17 cellular contexts compared by ENCODE assay signal in genomic region chr12:25502071-25502555, GRCh38. TPM values are rescaled to one million over a fixed set of nuclear protein-coding genes. Genes with fewer than 3 reads are reported as not detected.
DNase-seq lines count a peak whose midpoint lies in the region; ATAC-seq and TF ChIP-seq lines count a peak whose summit lies in the region.
"Had no signal": no experiment of that assay in that cellular context is flagged by ENCODE, and none has a peak within 500 bp of the region (broad histone marks: within the 10 kb centered on the region; RNA-seq: fewer than 3 reads in every experiment).

No MANE protein-coding gene starts in this region.

- peaks cover 12% of the 10 kb centered on the region for H3K27me3 Mint-ChIP-seq in activated T-helper 2 cell treated with anti-CD3 and anti-CD28 coated beads, Interferon-gamma antibody, Interleukin-2, Interleukin-4, amounts not matched to agents 10 μg/mL and 5 μg/mL and 100 μg/mL, durations not matched to agents 14 hours and 24 hours and 36 hours (ENCODE audit: low read depth)

- DNase-seq in SK-N-SH = no peak
- DNase-seq in astrocyte of the cerebellum (ENCODE audit: low read depth) = peak; percentile 46
- peak; percentile 65 for DNase-seq in retinal pigment epithelial cell (ENCODE audit: low read depth)
- no peak for DNase-seq in activated T-helper 2 cell treated with anti-CD3 and anti-CD28 coated beads, Interferon-gamma antibody, Interleukin-2, Interleukin-4, amounts not matched to agents 10 μg/mL and 5 μg/mL and 100 μg/mL, durations not matched to agents 14 hours and 24 hours and 36 hours (ENCODE audit: low spot score)
- no peak for DNase-seq in SHP77 (lab: John Stamatoyannopoulos, UW)
- DNase-seq: CD8-positive, alpha-beta T cell; COR-L47; DMS153; DMS79 treated with DMSO at 0.1 percent for 48 hours had no signal

- no peak overlapping the region for H3K4me2 ChIP-seq in SK-N-SH

- no peak for TF ChIP-seq RAD21 in SK-N-SH (IDR thresholded peaks at IDR 0.05; ENCODE audit: low read length)

- H3K27me3 ChIP-seq in SK-N-SH (ENCODE audit: insufficient read depth) = no peaks in the 10 kb centered on the region

- CTCF ChIA-PET in SK-N-SH (lab: Yijun Ruan, JAX) = interaction anchor here (1.3 to 1.4 kb wide), 2 partner anchors 9 to 66 kb away, joined by 3 to 4 read pairs; no protein-coding TSS in a partner anchor

- in situ Hi-C loops in astrocyte of the cerebellum (cut with HindIII; ENCODE audit: low sequenced_read_pairs) = no loop called here

- TF ChIP-seq CTCF in SK-N-SH (IDR thresholded peaks at IDR 0.05) (no peak), astrocyte of the cerebellum (IDR thresholded peaks at IDR 0.05; ENCODE audit: low read depth, low read length, missing control alignments) (no peak), retinal pigment epithelial cell (conservative IDR thresholded peaks at IDR 0.05; ENCODE audit: low read depth, low read length) (no peak)

- 82% methylated on average over 4 of the region's 4 CpGs for WGBS in SK-N-SH (ENCODE audit: low lambda C conversion rate)

- H3K4me3 ChIP-seq in SK-N-SH (ENCODE audit: low read depth in 2 of 2, low read length in 1 of 2) = no peak overlapping the region
- H3K4me3 ChIP-seq in astrocyte of the cerebellum (ENCODE audit: low read depth, low read length) = no peak overlapping the region
- no peak overlapping the region for H3K4me3 ChIP-seq in retinal pigment epithelial cell (ENCODE audit: low read length)

- H3K4me1 ChIP-seq in SK-N-SH (ENCODE audit: control insufficient read depth in 1 of 2, insufficient read depth in 2 of 2, low read depth in 1 of 2, low read length in 1 of 2) = peaks cover 3 to 10% of the 10 kb centered on the region in 2 experiments; a peak in 3 of 4 replicates

- 0 out of 2 replicates have a peak, but pooled peaks cover 11% of the 10 kb centered on the region for H3K9me3 ChIP-seq in SK-N-SH

- H3K27ac ChIP-seq in SK-N-SH (ENCODE audit: low read depth in 2 of 2, low read length in 1 of 2) = no peak overlapping the region
- H3K27ac ChIP-seq: 22Rv1 had no signal

- no peak overlapping the region for H3K4me3 Mint-ChIP-seq in activated T-helper 2 cell treated with anti-CD3 and anti-CD28 coated beads, Interferon-gamma antibody, Interleukin-2, Interleukin-4, amounts not matched to agents 10 μg/mL and 5 μg/mL and 100 μg/mL, durations not matched to agents 14 hours and 24 hours and 36 hours (ENCODE audit: low read depth)
- H3K4me3 Mint-ChIP-seq: CD14-positive monocyte; CD8-positive, alpha-beta T cell; HFFc6 had no signal

- ATAC-seq in SK-N-SH treated with all-trans-retinoic acid at 6 μM for 48 hours (no peak), GM18870 (IDR thresholded peaks at IDR 0.05; ENCODE audit: unreplicated experiment) (no peak)
- ATAC-seq: CD8-positive, alpha-beta T cell; HepG2 had no signal

- H4K20me1 ChIP-seq in SK-N-SH (ENCODE audit: insufficient read depth) = no peaks in the 10 kb centered on the region

- H3F3A ChIP-seq in SK-N-SH (replicated peaks; ENCODE audit: insufficient read depth) = no peaks in the 10 kb centered on the region

- no peaks in the 10 kb centered on the region for H3K36me3 ChIP-seq in SK-N-SH (replicated peaks in 1 of 2; ENCODE audit: control insufficient read depth in 1 of 2, insufficient read depth in 2 of 2, low read length in 1 of 2)

- intact Hi-C loops in activated T-helper 2 cell treated with anti-CD3 and anti-CD28 coated beads, Interferon-gamma antibody, Interleukin-2, Interleukin-4, amounts not matched to agents 10 μg/mL and 5 μg/mL and 100 μg/mL, durations not matched to agents 14 hours and 24 hours and 36 hours (cut with micrococcal nuclease) = no loop called here

- H3K9me3 Mint-ChIP-seq in activated T-helper 2 cell treated with anti-CD3 and anti-CD28 coated beads, Interferon-gamma antibody, Interleukin-2, Interleukin-4, amounts not matched to agents 10 μg/mL and 5 μg/mL and 100 μg/mL, durations not matched to agents 14 hours and 24 hours and 36 hours = peaks cover 3% of the 10 kb centered on the region

- no peaks in the 10 kb centered on the region for H3K9me2 ChIP-seq in SK-N-SH

- POLR2A ChIA-PET in SK-N-SH (lab: Yijun Ruan, JAX) = no interaction called here

- H3K79me2 ChIP-seq in SK-N-SH (ENCODE audit: insufficient read depth) = no peaks in the 10 kb centered on the region

- H3K9ac ChIP-seq in SK-N-SH = no peak overlapping the region

- no peak overlapping the region for H3K27ac Mint-ChIP-seq in activated T-helper 2 cell treated with anti-CD3 and anti-CD28 coated beads, Interferon-gamma antibody, Interleukin-2, Interleukin-4, amounts not matched to agents 10 μg/mL and 5 μg/mL and 100 μg/mL, durations not matched to agents 14 hours and 24 hours and 36 hours
- H3K27ac Mint-ChIP-seq: CD14-positive monocyte; CD8-positive, alpha-beta T cell had no signal

- no peaks in the 10 kb centered on the region for H3K4me1 Mint-ChIP-seq in activated T-helper 2 cell treated with anti-CD3 and anti-CD28 coated beads, Interferon-gamma antibody, Interleukin-2, Interleukin-4, amounts not matched to agents 10 μg/mL and 5 μg/mL and 100 μg/mL, durations not matched to agents 14 hours and 24 hours and 36 hours (ENCODE audit: low read depth)
- H3K4me1 Mint-ChIP-seq: CD14-positive monocyte had no signal

- no peak overlapping the region for H2AFZ ChIP-seq in SK-N-SH (ENCODE audit: low read depth)

- no peak for TF ChIP-seq EP300 in SK-N-SH (IDR thresholded peaks at IDR 0.05; ENCODE audit: borderline replicate concordance in 1 of 2, low read depth in 1 of 2, low read length in 1 of 2)

- H3K36me3 Mint-ChIP-seq in activated T-helper 2 cell treated with anti-CD3 and anti-CD28 coated beads, Interferon-gamma antibody, Interleukin-2, Interleukin-4, amounts not matched to agents 10 μg/mL and 5 μg/mL and 100 μg/mL, durations not matched to agents 14 hours and 24 hours and 36 hours (ENCODE audit: low read depth) = no peaks in the 10 kb centered on the region
- H3K36me3 Mint-ChIP-seq: CD14-positive monocyte; CD8-positive, alpha-beta T cell had no signal

TF ChIP-seq in SK-N-SH treated with all-trans-retinoic acid at 6 μM for 48 hours, 23 proteins besides CTCF, POLR2A, EP300 and RAD21:
- TF ChIP-seq CREB5 (CRISPR knock-in tag; IDR thresholded peaks at IDR 0.05; ENCODE audit: low read depth) = no peak
- TF ChIP-seq ISL1 (CRISPR knock-in tag; IDR thresholded peaks at IDR 0.05) = peak; percentile 14; the same call in 1 of the 2 replicates

TF ChIP-seq in SK-N-SH, 30 proteins besides CTCF, POLR2A, EP300 and RAD21:
- TF ChIP-seq MAX (IDR thresholded peaks at IDR 0.05; ENCODE audit: low read depth) = no peak
- TF ChIP-seq FOXM1 (IDR thresholded peaks at IDR 0.05; ENCODE audit: low read depth) = no peak
- TF ChIP-seq REST (IDR thresholded peaks at IDR 0.05; ENCODE audit: low read depth, low read length) = no peak
TF ChIP-seq in SK-N-SH: peak in this region for 0.

RNA-seq across cellular contexts. Expression of gene LMNTD1, which starts 51.0 kb away (rescaled TPM):
- polyA plus RNA-seq in SK-N-SH (2012; rRNA removed) = 0.20 and 0.32 TPM in 2 replicates
- 0.67 and 0.68 TPM in 2 replicates for polyA plus RNA-seq in SK-N-SH (2012; cell fraction: cytosol; rRNA removed)
- 0.22 and 0.56 TPM in 2 replicates for polyA plus RNA-seq in SK-N-SH (2012; cell fraction: nucleus; rRNA removed)
- not detected in 2 replicates for total RNA-seq in activated T-helper 2 cell treated with anti-CD3 and anti-CD28 coated beads, Interferon-gamma antibody, Interleukin-2, Interleukin-4, amounts not matched to agents 10 μg/mL and 5 μg/mL and 100 μg/mL, durations not matched to agents 14 hours and 24 hours and 36 hours
- total RNA-seq: A673; CD8-positive, alpha-beta T cell; H1; HepG2 had no signal
- polyA plus RNA-seq: CD14-positive monocyte, H1, HepG2 had no signal

Comparison
In these comparisons a context has a peak if more than half of its experiments do, and no peak if none do; other contexts are left out.
1. DNase-seq: peak in astrocyte of the cerebellum (single experiment) and retinal pigment epithelial cell (single experiment); none in SK-N-SH (single experiment), activated T-helper 2 cell treated with anti-CD3 and anti-CD28 coated beads, Interferon-gamma antibody, Interleukin-2, Interleukin-4, amounts not matched to agents 10 μg/mL and 5 μg/mL and 100 μg/mL, durations not matched to agents 14 hours and 24 hours and 36 hours (single experiment) and SHP77 (0 of 2).